In the genomic region with DNA sequence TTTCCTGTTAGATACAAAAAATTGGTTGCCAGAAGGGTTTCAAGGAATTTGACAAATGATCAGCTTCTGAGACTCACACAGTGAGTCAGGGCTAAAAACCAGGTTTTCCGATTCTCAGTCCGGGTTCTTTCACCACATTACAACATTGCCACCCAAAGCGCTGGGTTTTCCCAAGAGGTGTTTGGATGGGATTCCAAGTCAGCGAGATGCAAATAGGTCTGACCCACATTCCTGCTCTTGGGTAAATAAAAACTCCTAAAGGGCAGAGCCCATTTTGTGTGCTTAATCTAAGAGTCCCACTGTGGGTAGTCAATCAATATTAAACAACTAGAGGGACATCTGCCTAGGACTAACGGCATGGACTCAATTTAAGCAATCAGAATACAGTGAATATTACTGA, we compare ENCODE assay signal across 14 cellular contexts. TPM values are rescaled to one million over a fixed set of nuclear protein-coding genes. Genes with fewer than 3 reads are reported as not detected.
DNase-seq lines count a peak whose midpoint lies in the region; ATAC-seq and TF ChIP-seq lines count a peak whose summit lies in the region.
"Had no signal": no experiment of that assay in that cellular context is flagged by ENCODE, and none has a peak within 500 bp of the region (broad histone marks: within the 10 kb centered on the region; RNA-seq: fewer than 3 reads in every experiment).

No MANE protein-coding gene starts in this region.

- no peak overlapping the region for H3K4me2 ChIP-seq in hepatocyte
- H3K4me2 ChIP-seq in osteoblast (ENCODE audit: insufficient read depth, low read length), result peak overlapping the region; percentile 38

- H3K36me3 ChIP-seq in hepatocyte (replicated peaks; ENCODE audit: insufficient read depth, low read depth) (no peaks in the 10 kb centered on the region), osteoblast (ENCODE audit: insufficient read depth, low read length) (no peaks in the 10 kb centered on the region)
- H3K36me3 ChIP-seq in naive thymus-derived CD4-positive, alpha-beta T cell (ENCODE audit: control insufficient read depth in 2 of 3, insufficient read depth in 3 of 3, low read length in 3 of 3), result no peaks in the 10 kb centered on the region

- H3K4me1 Mint-ChIP-seq in type B pancreatic cell (ENCODE audit: unreplicated experiment), result peaks cover 42% of the 10 kb centered on the region
- H3K4me1 Mint-ChIP-seq in naive thymus-derived CD4-positive, alpha-beta T cell, result peaks cover 7 to 42% (median 19%) of the 10 kb centered on the region in 7 donors

- H2AFZ ChIP-seq in hepatocyte (no peak overlapping the region), osteoblast (ENCODE audit: low read length) (no peak overlapping the region)

- intact Hi-C loops in naive thymus-derived CD4-positive, alpha-beta T cell (cut with micrococcal nuclease), result no loop called here

- TF ChIP-seq CTCF in hepatocyte (IDR thresholded peaks at IDR 0.05; ENCODE audit: poor library complexity) (no peak), osteoblast (IDR thresholded peaks at IDR 0.05; ENCODE audit: extremely low read depth, low read depth, low read length) (no peak), GM13977 (IDR thresholded peaks at IDR 0.05; ENCODE audit: extremely low read depth, insufficient read depth, missing control alignments) (no peak), type B pancreatic cell (conservative IDR thresholded peaks at IDR 0.05) (no peak)

- H3K27me3 ChIP-seq in hepatocyte, result no peaks in the 10 kb centered on the region
- H3K27me3 ChIP-seq in osteoblast (ENCODE audit: insufficient read depth, low read length), result peaks cover 2% of the 10 kb centered on the region
- H3K27me3 ChIP-seq in naive thymus-derived CD4-positive, alpha-beta T cell (ENCODE audit: control insufficient read depth in 2 of 2, insufficient read depth in 2 of 2, low read length in 2 of 2), result no peaks in the 10 kb centered on the region

- POLR2A ChIA-PET in naive thymus-derived CD4-positive, alpha-beta T cell (lab: Charles Lee), result interaction anchor here (1.0 kb wide), 1 partner anchor 21 kb away, joined by 4 read pairs; no protein-coding TSS in a partner anchor

- peaks cover 4% of the 10 kb centered on the region for H3K36me3 Mint-ChIP-seq in type B pancreatic cell
- H3K36me3 Mint-ChIP-seq in naive thymus-derived CD4-positive, alpha-beta T cell, result no peaks in the 10 kb centered on the region
- H3K36me3 Mint-ChIP-seq: activated naive CD4-positive, alpha-beta T cell treated with anti-CD3 and anti-CD28 coated beads, Interleukin-2, amount 50 U/mL, for 24 hours had no signal

- H3K27ac ChIP-seq in hepatocyte (peak overlapping the region; percentile 10), osteoblast (ENCODE audit: low read depth, low read length) (no peak overlapping the region)
- H3K27ac ChIP-seq in naive thymus-derived CD4-positive, alpha-beta T cell (ENCODE audit: low read depth, low read length), result no peak overlapping the region
- H3K27ac ChIP-seq: C4-2B had no signal

- H3K79me2 ChIP-seq in hepatocyte, result no peaks in the 10 kb centered on the region
- H3K79me2 ChIP-seq in osteoblast (ENCODE audit: insufficient read depth, low read length), result no peaks in the 10 kb centered on the region

- H3K9me2 ChIP-seq in hepatocyte (replicated peaks; ENCODE audit: insufficient read depth), result no peaks in the 10 kb centered on the region

- in situ Hi-C loops in GM13977 (cut with MboI; ENCODE audit: low pct_unique_long_range_greater_than_20kb, low sequenced_read_pairs, unreplicated experiment), result no loop called here

- no peaks in the 10 kb centered on the region for H3K4me1 ChIP-seq in hepatocyte (ENCODE audit: insufficient read depth)
- peaks cover 20% of the 10 kb centered on the region for H3K4me1 ChIP-seq in osteoblast (ENCODE audit: insufficient read depth, low read length)
- peaks cover 4 to 5% of the 10 kb centered on the region in 2 donors for H3K4me1 ChIP-seq in naive thymus-derived CD4-positive, alpha-beta T cell (ENCODE audit: control insufficient read depth in 2 of 2, insufficient read depth in 2 of 2, low read length in 2 of 2)

- H3K27ac Mint-ChIP-seq in type B pancreatic cell, result no peak overlapping the region
- peak overlapping the region in 1 of 9 donors; percentile 25 for H3K27ac Mint-ChIP-seq in naive thymus-derived CD4-positive, alpha-beta T cell
- H3K27ac Mint-ChIP-seq: activated naive CD4-positive, alpha-beta T cell treated with anti-CD3 and anti-CD28 coated beads, Interleukin-2, amount 50 U/mL, for 24 hours; stimulated activated naive CD8-positive, alpha-beta T cell treated with anti-CD3 and anti-CD28 coated beads, Interleukin-15, amount 100 ng/mL, for 72 hours had no signal

- H4K20me1 ChIP-seq in hepatocyte (ENCODE audit: insufficient read depth, poor library complexity, severe bottlenecking) (no peaks in the 10 kb centered on the region), osteoblast (ENCODE audit: insufficient read depth, low read length) (no peaks in the 10 kb centered on the region)

- peaks cover 19% of the 10 kb centered on the region for H3K27me3 Mint-ChIP-seq in type B pancreatic cell
- H3K27me3 Mint-ChIP-seq in naive thymus-derived CD4-positive, alpha-beta T cell, result peaks cover 0 to 22% (median 0%) of the 10 kb centered on the region in 5 donors
- H3K27me3 Mint-ChIP-seq: activated naive CD4-positive, alpha-beta T cell treated with anti-CD3 and anti-CD28 coated beads, Interleukin-2, amount 50 U/mL, for 24 hours; stimulated activated naive CD8-positive, alpha-beta T cell treated with anti-CD3 and anti-CD28 coated beads, Interleukin-15, amount 100 ng/mL, for 72 hours had no signal

- no peaks in the 10 kb centered on the region for H3K9me3 ChIP-seq in hepatocyte (ENCODE audit: low read depth)
- no peaks in the 10 kb centered on the region for H3K9me3 ChIP-seq in osteoblast (ENCODE audit: low read depth, low read length)
- H3K9me3 ChIP-seq in naive thymus-derived CD4-positive, alpha-beta T cell (ENCODE audit: control insufficient read depth in 2 of 3, low read length in 3 of 3), result no peaks in the 10 kb centered on the region

- H3K4me3 Mint-ChIP-seq in type B pancreatic cell, result no peak overlapping the region
- no peak overlapping the region for H3K4me3 Mint-ChIP-seq in naive thymus-derived CD4-positive, alpha-beta T cell
- H3K4me3 Mint-ChIP-seq: activated naive CD4-positive, alpha-beta T cell treated with anti-CD3 and anti-CD28 coated beads, Interleukin-2, amount 50 U/mL, for 24 hours; stimulated activated naive CD8-positive, alpha-beta T cell treated with anti-CD3 and anti-CD28 coated beads, Interleukin-15, amount 100 ng/mL, for 72 hours had no signal

- H3K4me3 ChIP-seq in hepatocyte (no peak overlapping the region), osteoblast (ENCODE audit: insufficient read depth, low read length) (no peak overlapping the region)
- no peak overlapping the region for H3K4me3 ChIP-seq in naive thymus-derived CD4-positive, alpha-beta T cell (ENCODE audit: low read length)
- H3K4me3 ChIP-seq: dorsolateral prefrontal cortex had no signal

- CTCF ChIA-PET in naive thymus-derived CD4-positive, alpha-beta T cell (lab: Charles Lee), result no interaction called here

- 22% methylated on average over 5 of the region's 5 CpGs for WGBS in hepatocyte (ENCODE audit: low lambda C conversion rate, missing lambda C conversion rate)

- ATAC-seq in HG03432 (IDR thresholded peaks at IDR 0.05; ENCODE audit: unreplicated experiment), result no peak
- ATAC-seq in naive thymus-derived CD4-positive, alpha-beta T cell, result no peak
- ATAC-seq: Right ventricle myocardium inferior; stimulated activated naive CD8-positive, alpha-beta T cell treated with anti-CD3 and anti-CD28 coated beads, Interleukin-15, amount 100 ng/mL, for 72 hours had no signal

- H3K9me3 Mint-ChIP-seq in type B pancreatic cell, result peaks cover 3% of the 10 kb centered on the region
- H3K9me3 Mint-ChIP-seq in naive thymus-derived CD4-positive, alpha-beta T cell, result no peaks in the 10 kb centered on the region
- H3K9me3 Mint-ChIP-seq: activated naive CD4-positive, alpha-beta T cell treated with anti-CD3 and anti-CD28 coated beads, Interleukin-2, amount 50 U/mL, for 24 hours; stimulated activated naive CD8-positive, alpha-beta T cell treated with anti-CD3 and anti-CD28 coated beads, Interleukin-15, amount 100 ng/mL, for 72 hours had no signal

- DNase-seq in GM04503 (ENCODE audit: low read depth) (peak; percentile 27), amniotic epithelial cell (ENCODE audit: low read depth) (peak; percentile 79), hepatocyte (ENCODE audit: low spot score) (no peak), osteoblast (ENCODE audit: insufficient read length, low spot score, missing footprints) (no peak), GM13977 (ENCODE audit: low spot score) (no peak), type B pancreatic cell (ENCODE audit: extremely low spot score, unreplicated experiment) (no peak)
- no peak for DNase-seq in naive thymus-derived CD4-positive, alpha-beta T cell
- DNase-seq: dorsolateral prefrontal cortex; NCI-H774; stimulated activated naive CD8-positive, alpha-beta T cell treated with anti-CD3 and anti-CD28 coated beads, Interleukin-15, amount 100 ng/mL, for 72 hours had no signal

RNA-seq across cellular contexts. Expression of gene RIC8B, which starts 5.4 kb away (rescaled TPM):
- total RNA-seq in hepatocyte (10.6 and 13.3 TPM in 2 replicates), osteoblast (13.4 and 14.4 TPM in 2 replicates), type B pancreatic cell (ENCODE audit: low replicate concordance) (9.8 and 22.1 TPM in 2 replicates)
- 5.4 and 8.8 TPM in 2 replicates for polyA plus RNA-seq in hepatocyte
- 10 to 100 TPM in 4 of 5 experiments, 1 to 10 TPM in 1; 9.8 to 21.1 (median 15.6) TPM for total RNA-seq in naive thymus-derived CD4-positive, alpha-beta T cell
- polyA plus RNA-seq in naive thymus-derived CD4-positive, alpha-beta T cell, result 10 to 100 TPM in 1 of 2 donors, 1 to 10 TPM in 1; 8.0 to 11.4 TPM

Comparison
In these comparisons a context has a peak if more than half of its experiments do, and no peak if none do; other contexts are left out.
1. DNase-seq: peak in GM04503 (single experiment) and amniotic epithelial cell (single experiment); none in hepatocyte (single experiment), osteoblast (single experiment), GM13977 (single experiment), type B pancreatic cell (single experiment) and naive thymus-derived CD4-positive, alpha-beta T cell (0 of 9).